32 cellular contexts compared by ENCODE assay signal in the genomic region with DNA sequence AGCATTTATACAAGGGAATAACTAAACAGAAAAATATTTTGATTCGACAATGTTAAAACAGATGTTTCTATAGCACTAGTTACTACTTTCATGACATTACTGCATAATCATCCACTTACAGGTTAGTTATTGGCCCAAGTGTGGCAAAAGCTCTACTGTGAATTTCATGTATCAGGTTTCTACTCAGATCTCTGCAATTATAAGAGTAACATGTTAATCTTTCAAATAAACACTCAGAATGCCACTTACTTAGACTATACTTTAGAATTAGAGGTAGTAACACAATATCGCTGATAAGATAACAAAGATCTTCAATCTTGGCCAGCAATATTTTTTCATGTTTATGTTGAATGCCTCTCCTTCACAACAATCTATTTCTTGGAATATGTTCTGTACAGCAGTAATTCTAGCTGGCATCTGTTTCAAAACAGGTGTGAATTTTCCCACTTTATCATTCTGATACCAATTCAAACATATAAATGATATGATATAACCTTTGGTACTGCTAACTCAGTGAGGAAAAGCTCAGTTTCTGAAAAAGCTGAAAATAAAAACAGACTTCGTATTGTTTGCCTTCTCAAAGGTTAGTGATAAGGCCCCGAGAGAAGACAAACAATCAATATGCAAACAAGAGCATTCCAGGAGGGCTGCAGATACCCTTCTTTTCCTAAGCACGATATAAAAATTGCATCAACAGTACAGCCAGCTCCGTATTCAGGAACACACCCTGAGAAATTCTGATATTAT. TPM values are rescaled to one million over a fixed set of nuclear protein-coding genes. Genes with fewer than 3 reads are reported as not detected.
A peak's percentile ranks its signal among the peaks of the same experiment; 100 is the strongest.
DNase-seq lines count a peak whose midpoint lies in the region; FAIRE-seq and TF ChIP-seq lines count a peak whose summit lies in the region.
"Had no signal": no experiment of that assay in that cellular context is flagged by ENCODE, and none has a peak within 500 bp of the region (broad histone marks: within the 10 kb centered on the region; RNA-seq: fewer than 3 reads in every experiment).

No MANE protein-coding gene starts in this region.

- TF ChIP-seq POLR2A in GM12892 (IDR thresholded peaks at IDR 0.05; ENCODE audit: low read depth, low read length): no peak

- H3K9me3 ChIP-seq in HEK293 (ENCODE audit: control insufficient read depth, insufficient read depth, low read depth, low read length) (no peaks in the 10 kb centered on the region), astrocyte (ENCODE audit: insufficient read depth, low read depth, low read length) (no peaks in the 10 kb centered on the region)
- H3K9me3 ChIP-seq: Peyer's patch, transverse colon had no signal

- H3K23ac ChIP-seq in mesendoderm (ENCODE audit: low read length): no peak overlapping the region

- H3K36me3 ChIP-seq in HEK293 (ENCODE audit: control insufficient read depth in 2 of 2, insufficient read depth in 1 of 2, low read length in 2 of 2): peaks cover 4 to 44% of the 10 kb centered on the region in 2 experiments; a peak in 2 of 3 replicates
- peaks cover 33% of the 10 kb centered on the region for H3K36me3 ChIP-seq in astrocyte (ENCODE audit: insufficient read depth, low read length)
- H3K36me3 ChIP-seq in mesendoderm (ENCODE audit: control insufficient read depth, insufficient read depth, low read length): no peaks in the 10 kb centered on the region

- no peak overlapping the region for H2BK15ac ChIP-seq in mesendoderm (replicated peaks; ENCODE audit: low read depth)

- peaks cover 5% of the 10 kb centered on the region for H3K4me1 Mint-ChIP-seq in astrocyte (ENCODE audit: low read depth, unreplicated experiment)
- H3K4me1 Mint-ChIP-seq: activated naive CD8-positive, alpha-beta T cell treated with anti-CD3 and anti-CD28 coated beads, Interleukin-2, amount 50 U/mL, for 24 hours; central memory CD8-positive, alpha-beta T cell; naive thymus-derived CD4-positive, alpha-beta T cell had no signal

- DNase-seq in GM12892 (ENCODE audit: insufficient read length) (no peak), astrocyte (ENCODE audit: low read depth) (no peak), mesendoderm (peak; percentile 50), LoVo (ENCODE audit: low spot score) (no peak), HTR-8/SVneo (ENCODE audit: insufficient read length, low spot score) (no peak), coronary artery (ENCODE audit: low spot score) (no peak)
- DNase-seq: activated CD4-positive, alpha-beta T cell treated with anti-CD3 and anti-CD28 coated beads, Interleukin-2, amount 50 U/mL, for 48 hours; activated CD4-positive, CD25-positive, alpha-beta regulatory T cell treated with anti-CD3 and anti-CD28 coated beads, Interleukin-2, amount 50 U/mL, for 72 hours; activated naive CD4-positive, alpha-beta T cell; activated naive CD8-positive, alpha-beta T cell treated with anti-CD3 and anti-CD28 coated beads, Interleukin-2, amount 50 U/mL, for 24 hours; C1 segment of cervical spinal cord; COR-L47; DMS79 treated with DMSO at 0.1 percent for 48 hours; GDM1; glutamatergic neuron; GM23248; Kasumi-1; midbrain; naive thymus-derived CD4-positive, alpha-beta T cell; NCI-H187; NCI-H2227 treated with DMSO at 0.1 percent for 48 hours; NCI-H748 treated with DMSO at 0.1 percent for 48 hours; Peyer's patch; SHP77; stimulated activated CD4-positive, alpha-beta T cell treated with anti-CD3 and anti-CD28 coated beads, Interleukin-15, amount 100 ng/mL, for 24 hours; stimulated activated CD4-positive, alpha-beta T cell treated with anti-CD3 and anti-CD28 coated beads, Interleukin-4, amount 100 ng/mL, for 4 hours; T-helper 2 cell; transverse colon had no signal

- CTCF ChIA-PET in HEK293 (lab: Yijun Ruan, JAX): interaction anchor here (0.9 to 3.4 kb wide), 5 partner anchors 8 to 126 kb away, joined by 3 to 23 read pairs (median 4); no protein-coding TSS in a partner anchor

- no peak for TF ChIP-seq CTCF in HEK293 (tag by site-specific recombination; IDR thresholded peaks at IDR 0.05)
- TF ChIP-seq CTCF in astrocyte (IDR thresholded peaks at IDR 0.05; ENCODE audit: insufficient read depth, low read depth, low read length): no peak
- no peak for TF ChIP-seq CTCF in coronary artery (IDR thresholded peaks at IDR 0.05)

- H2AFZ ChIP-seq in astrocyte (ENCODE audit: low read depth, low read length): no peak overlapping the region
- H2AFZ ChIP-seq: GM23248 had no signal

- H3K4me2 ChIP-seq in astrocyte (ENCODE audit: low read length) (no peak overlapping the region), mesendoderm (ENCODE audit: low read length) (no peak overlapping the region)

- FAIRE-seq in GM12892 (lab: Jason Lieb, UNC) (peak; percentile 60), astrocyte (lab: Jason Lieb, UNC) (peak; percentile 17), HTR-8/SVneo (lab: Jason Lieb, UNC) (no peak)
- FAIRE-seq: keratinocyte had no signal

- H3K36me3 Mint-ChIP-seq in astrocyte (ENCODE audit: low read depth, unreplicated experiment): peaks cover 8% of the 10 kb centered on the region
- H3K36me3 Mint-ChIP-seq: naive thymus-derived CD4-positive, alpha-beta T cell had no signal

- no CpG with 5 or more reads among the region's 6 CpGs for WGBS in mesendoderm (ENCODE audit: extremely low coverage, insufficient coverage, low lambda C conversion rate)

- no peak overlapping the region for H3K9ac ChIP-seq in astrocyte (ENCODE audit: low read length)
- H3K9ac ChIP-seq in mesendoderm (ENCODE audit: low read length): no peak overlapping the region
- H3K9ac ChIP-seq: GM23248 had no signal

- no peaks in the 10 kb centered on the region for H4K20me1 ChIP-seq in astrocyte (ENCODE audit: insufficient read depth, low read length)

- no peak overlapping the region for H2BK120ac ChIP-seq in mesendoderm (ENCODE audit: low read depth, low read length)

- H3K27me3 Mint-ChIP-seq in astrocyte (ENCODE audit: low read depth, unreplicated experiment): no peaks in the 10 kb centered on the region
- H3K27me3 Mint-ChIP-seq: activated naive CD8-positive, alpha-beta T cell treated with anti-CD3 and anti-CD28 coated beads, Interleukin-2, amount 50 U/mL, for 24 hours; central memory CD8-positive, alpha-beta T cell; dendritic cell treated with granulocyte-macrophage colony-stimulating factor and Interleukin-4, amounts not matched to agents 40 ng/mL and 50 ng/mL, for 4 days had no signal

- H3K4ac ChIP-seq in mesendoderm (ENCODE audit: low read depth, low read length): no peak overlapping the region

- no peak overlapping the region for H2AK5ac ChIP-seq in mesendoderm (ENCODE audit: low read length)

- H3K4me1 ChIP-seq in HEK293 (ENCODE audit: control insufficient read depth, insufficient read depth, low read length): peaks cover 7% of the 10 kb centered on the region; the same call in 1 of the 2 replicates
- H3K4me1 ChIP-seq in astrocyte (ENCODE audit: insufficient read depth, low read length): no peaks in the 10 kb centered on the region
- H3K4me1 ChIP-seq in mesendoderm (ENCODE audit: control insufficient read depth, low read depth, low read length): no peaks in the 10 kb centered on the region
- H3K4me1 ChIP-seq: Peyer's patch had no signal

- H3K79me2 ChIP-seq in astrocyte (ENCODE audit: insufficient read depth, low read length) (no peaks in the 10 kb centered on the region), mesendoderm (ENCODE audit: control insufficient read depth, insufficient read depth, low read length) (no peaks in the 10 kb centered on the region)

- no peak overlapping the region for H3K18ac ChIP-seq in mesendoderm (ENCODE audit: low read length)

- no peak overlapping the region for H4K8ac ChIP-seq in mesendoderm (ENCODE audit: low read depth, low read length)

- H3K9me3 Mint-ChIP-seq in astrocyte (ENCODE audit: unreplicated experiment): no peaks in the 10 kb centered on the region
- H3K9me3 Mint-ChIP-seq: activated naive CD8-positive, alpha-beta T cell treated with anti-CD3 and anti-CD28 coated beads, Interleukin-2, amount 50 U/mL, for 24 hours; central memory CD8-positive, alpha-beta T cell; dendritic cell treated with granulocyte-macrophage colony-stimulating factor and Interleukin-4, amounts not matched to agents 40 ng/mL and 50 ng/mL, for 4 days; naive thymus-derived CD4-positive, alpha-beta T cell had no signal

- H3K27ac ChIP-seq in HEK293 (ENCODE audit: extremely low read depth, low read depth, low read length) (no peak overlapping the region), astrocyte (ENCODE audit: low read depth, low read length) (no peak overlapping the region), mesendoderm (ENCODE audit: low read depth, low read length) (no peak overlapping the region), coronary artery (no peak overlapping the region)
- H3K27ac ChIP-seq: GM23248, Peyer's patch had no signal

- no peak overlapping the region for H3K4me3 Mint-ChIP-seq in astrocyte (ENCODE audit: unreplicated experiment)
- H3K4me3 Mint-ChIP-seq: activated naive CD8-positive, alpha-beta T cell treated with anti-CD3 and anti-CD28 coated beads, Interleukin-2, amount 50 U/mL, for 24 hours; central memory CD8-positive, alpha-beta T cell; dendritic cell treated with granulocyte-macrophage colony-stimulating factor and Interleukin-4, amounts not matched to agents 40 ng/mL and 50 ng/mL, for 4 days; naive thymus-derived CD4-positive, alpha-beta T cell had no signal

- H3K79me1 ChIP-seq in mesendoderm (ENCODE audit: low read length): no peaks in the 10 kb centered on the region

- no peak overlapping the region for H3K27ac Mint-ChIP-seq in astrocyte (ENCODE audit: unreplicated experiment)
- H3K27ac Mint-ChIP-seq: activated naive CD8-positive, alpha-beta T cell treated with anti-CD3 and anti-CD28 coated beads, Interleukin-2, amount 50 U/mL, for 24 hours; dendritic cell treated with granulocyte-macrophage colony-stimulating factor and Interleukin-4, amounts not matched to agents 40 ng/mL and 50 ng/mL, for 4 days; naive thymus-derived CD4-positive, alpha-beta T cell had no signal

- no peak overlapping the region for H2BK5ac ChIP-seq in mesendoderm (ENCODE audit: low read length)

- no peak overlapping the region for H3K56ac ChIP-seq in mesendoderm (ENCODE audit: low read length)

- POLR2A ChIA-PET in HEK293 (lab: Yijun Ruan, JAX): no interaction called here

- H4K5ac ChIP-seq in mesendoderm (ENCODE audit: low read length): no peak overlapping the region

- H3K4me3 ChIP-seq in HEK293 (ENCODE audit: low read depth, low read length) (no peak overlapping the region), astrocyte (ENCODE audit: insufficient read depth, low read depth, low read length) (no peak overlapping the region), mesendoderm (ENCODE audit: low read length) (no peak overlapping the region), coronary artery (no peak overlapping the region)
- H3K4me3 ChIP-seq: GM23248, Peyer's patch, transverse colon had no signal

- H3K27me3 ChIP-seq in astrocyte (ENCODE audit: insufficient read depth, low read length): no peaks in the 10 kb centered on the region
- no peaks in the 10 kb centered on the region for H3K27me3 ChIP-seq in mesendoderm (ENCODE audit: insufficient read depth, low read length, poor library complexity)
- H3K27me3 ChIP-seq: Peyer's patch, transverse colon had no signal

TF ChIP-seq in HEK293, 187 proteins besides CTCF, POLR2A, EP300 and RAD21 (continues in another document):
- 0 out of 2 replicates have a peak, but pooled peaks have one; percentile 45 for TF ChIP-seq FEZF1 (tag by site-specific recombination; IDR thresholded peaks at IDR 0.05)
- TF ChIP-seq ZNF561 (tag by site-specific recombination; IDR thresholded peaks at IDR 0.05; ENCODE audit: borderline replicate concordance): no peak

RNA-seq across cellular contexts. Expression of a gene that starts 11.0 kb away (rescaled TPM):
- polyA plus RNA-seq in GM12892 (2012; ENCODE audit: missing spikeins): 18.9 TPM
- 11.7 and 12.8 TPM in 2 replicates for total RNA-seq in astrocyte
- polyA plus RNA-seq in mesendoderm (2013, experiment 1 of 2): 38.0 TPM
- polyA plus RNA-seq in mesendoderm (2013, experiment 2 of 2): 40.1 TPM
